Comparison of ENCODE assay signal across 1 cellular context in genomic region chr12:24080465-24080864, GRCh38.
A peak's percentile ranks its signal among the peaks of the same experiment; 100 is the strongest.
TF ChIP-seq lines count a peak whose summit lies in the region.

No MANE protein-coding gene starts in this region.

TF ChIP-seq in HepG2, 621 proteins besides CTCF, POLR2A, EP300 and RAD21 (continued from another document and continues in another):
- TF ChIP-seq FUBP1 (CRISPR knock-in tag; IDR thresholded peaks at IDR 0.05; ENCODE audit: borderline replicate concordance) = no peak
- no peak for TF ChIP-seq NFKB2 (CRISPR knock-in tag; IDR thresholded peaks at IDR 0.05; ENCODE audit: borderline replicate concordance)
- no peak for TF ChIP-seq JUND (CRISPR knock-in tag; IDR thresholded peaks at IDR 0.05)
- TF ChIP-seq MAX (IDR thresholded peaks at IDR 0.05) = peak; percentile 49; the same call in 1 of the 2 replicates
- no peak for TF ChIP-seq NCOA1 (CRISPR knock-in tag; IDR thresholded peaks at IDR 0.05)
- no peak for TF ChIP-seq ZMYM3 (CRISPR knock-in tag; IDR thresholded peaks at IDR 0.05)
- TF ChIP-seq KLF16 (CRISPR knock-in tag; IDR thresholded peaks at IDR 0.05) = peak in 1 of 2 experiments; percentile 68; a peak in 1 of 4 replicates
- no peak for TF ChIP-seq WIZ (CRISPR knock-in tag; IDR thresholded peaks at IDR 0.05)
- TF ChIP-seq ZNF20 (CRISPR knock-in tag; IDR thresholded peaks at IDR 0.05) = no peak
- TF ChIP-seq ZNF224 (CRISPR knock-in tag; IDR thresholded peaks at IDR 0.05) = no peak
- TF ChIP-seq CEBPG (CRISPR knock-in tag; IDR thresholded peaks at IDR 0.05) = peak; percentile 90
- TF ChIP-seq GABPB1 (CRISPR knock-in tag; IDR thresholded peaks at IDR 0.05) = 0 out of 2 replicates have a peak, but pooled peaks have one; percentile 19
- no peak for TF ChIP-seq SUZ12 (IDR thresholded peaks at IDR 0.05; ENCODE audit: low read depth, low read length)
- TF ChIP-seq TBX2 (CRISPR knock-in tag; IDR thresholded peaks at IDR 0.05; ENCODE audit: borderline replicate concordance) = no peak
- TF ChIP-seq YEATS4 (CRISPR knock-in tag; IDR thresholded peaks at IDR 0.05; ENCODE audit: borderline replicate concordance) = peak; percentile 66; the same call in 1 of the 2 replicates
- TF ChIP-seq SMARCE1 (IDR thresholded peaks at IDR 0.05; ENCODE audit: borderline replicate concordance) = 0 out of 2 replicates have a peak, but pooled peaks have one; percentile 39
- TF ChIP-seq RBM39 (IDR thresholded peaks at IDR 0.05; ENCODE audit: low read depth, low read length, poor library complexity, severe bottlenecking) = no peak
- no peak for TF ChIP-seq KLF11 (CRISPR knock-in tag; IDR thresholded peaks at IDR 0.05)
- no peak for TF ChIP-seq SATB2 (CRISPR knock-in tag; IDR thresholded peaks at IDR 0.05)
- no peak for TF ChIP-seq U2AF1 (optimal IDR thresholded peaks at IDR 0.05; ENCODE audit: low read depth, low read length)
- TF ChIP-seq HOXA9 (CRISPR knock-in tag; IDR thresholded peaks at IDR 0.05; ENCODE audit: borderline replicate concordance) = no peak
- no peak for TF ChIP-seq CENPX (CRISPR knock-in tag; IDR thresholded peaks at IDR 0.05)
- TF ChIP-seq TARDBP (CRISPR knock-in tag; IDR thresholded peaks at IDR 0.05) = peak; percentile 74; the same call in 1 of the 2 replicates
- TF ChIP-seq ZFP90 (CRISPR knock-in tag; IDR thresholded peaks at IDR 0.05; ENCODE audit: borderline replicate concordance) = no peak
- TF ChIP-seq FOXP1 (IDR thresholded peaks at IDR 0.05) = peak; percentile 87
- TF ChIP-seq FOXP1 (CRISPR knock-in tag; IDR thresholded peaks at IDR 0.05) = peak; percentile 97
- no peak for TF ChIP-seq RNF2 (conservative IDR thresholded peaks at IDR 0.05; ENCODE audit: low read depth)
- no peak for TF ChIP-seq SKI (IDR thresholded peaks at IDR 0.05; ENCODE audit: partially characterized antibody)
- TF ChIP-seq ZNF460 (CRISPR knock-in tag; IDR thresholded peaks at IDR 0.05; ENCODE audit: borderline replicate concordance) = no peak
- no peak for TF ChIP-seq ZNF576 (CRISPR knock-in tag; IDR thresholded peaks at IDR 0.05)
- TF ChIP-seq ZSCAN9 (CRISPR knock-in tag; IDR thresholded peaks at IDR 0.05; ENCODE audit: borderline replicate concordance) = peak; percentile 29; the same call in 1 of the 2 replicates
- no peak for TF ChIP-seq NCOA5 (CRISPR knock-in tag; IDR thresholded peaks at IDR 0.05)
- no peak for TF ChIP-seq ZNF781 (CRISPR knock-in tag; IDR thresholded peaks at IDR 0.05; ENCODE audit: borderline replicate concordance, not compliant biosample characterization)
- TF ChIP-seq SOX6 (IDR thresholded peaks at IDR 0.05) = no peak
- peak; percentile 98 for TF ChIP-seq SOX6 (CRISPR knock-in tag; IDR thresholded peaks at IDR 0.05)
- TF ChIP-seq ZNF512 (CRISPR knock-in tag; IDR thresholded peaks at IDR 0.05) = no peak
- no peak for TF ChIP-seq RARG (CRISPR knock-in tag; IDR thresholded peaks at IDR 0.05; ENCODE audit: low read depth)
- no peak for TF ChIP-seq AGO2 (optimal IDR thresholded peaks at IDR 0.05; ENCODE audit: low read depth, low read length)
- no peak for TF ChIP-seq ZNF335 (CRISPR knock-in tag; IDR thresholded peaks at IDR 0.05)
- TF ChIP-seq MAFG (CRISPR knock-in tag; IDR thresholded peaks at IDR 0.05) = no peak
- TF ChIP-seq ZNF549 (CRISPR knock-in tag; IDR thresholded peaks at IDR 0.05) = no peak
- TF ChIP-seq ATF3 (CRISPR knock-in tag; IDR thresholded peaks at IDR 0.05) = peak; percentile 46
- no peak for TF ChIP-seq ZFY (CRISPR knock-in tag; IDR thresholded peaks at IDR 0.05)
- TF ChIP-seq ZNF318 (CRISPR knock-in tag; IDR thresholded peaks at IDR 0.05) = no peak
- TF ChIP-seq MTA1 (CRISPR knock-in tag; IDR thresholded peaks at IDR 0.05; ENCODE audit: borderline replicate concordance) = no peak; the same call in 1 of the 2 replicates
- TF ChIP-seq GRHL1 (CRISPR knock-in tag; conservative IDR thresholded peaks at IDR 0.05) = no peak
- TF ChIP-seq ZNF33B (CRISPR knock-in tag; IDR thresholded peaks at IDR 0.05) = no peak
- no peak; the same call in 1 of the 2 replicates for TF ChIP-seq KMT2A (CRISPR knock-in tag; IDR thresholded peaks at IDR 0.05)
- no peak for TF ChIP-seq PRMT3 (CRISPR knock-in tag; IDR thresholded peaks at IDR 0.05; ENCODE audit: borderline replicate concordance, low read depth)
- no peak for TF ChIP-seq STAT5B (CRISPR knock-in tag; IDR thresholded peaks at IDR 0.05)
- TF ChIP-seq FOXA1 (IDR thresholded peaks at IDR 0.05) = peak; percentile 50
- TF ChIP-seq FOXA1 (CRISPR knock-in tag; IDR thresholded peaks at IDR 0.05) = peak; percentile 89
- no peak for TF ChIP-seq ZBTB49 (CRISPR knock-in tag; IDR thresholded peaks at IDR 0.05; ENCODE audit: borderline replicate concordance)
- peak; percentile 89 for TF ChIP-seq NR2F6 (IDR thresholded peaks at IDR 0.05)
- TF ChIP-seq NR2F6 (CRISPR knock-in tag; IDR thresholded peaks at IDR 0.05) = peak; percentile 93
- no peak for TF ChIP-seq ZNF737 (CRISPR knock-in tag; IDR thresholded peaks at IDR 0.05; ENCODE audit: borderline replicate concordance)
- no peak for TF ChIP-seq FLYWCH1 (CRISPR knock-in tag; IDR thresholded peaks at IDR 0.05)
- TF ChIP-seq PAX8 (CRISPR knock-in tag; IDR thresholded peaks at IDR 0.05; ENCODE audit: borderline replicate concordance) = no peak
